Comparison of ENCODE assay signal across 11 cellular contexts in genomic region chr17:44969144-44969780, GRCh38. TPM values are rescaled to one million over a fixed set of nuclear protein-coding genes. Genes with fewer than 3 reads are reported as not detected.
DNase-seq lines count a peak whose midpoint lies in the region; ATAC-seq and TF ChIP-seq lines count a peak whose summit lies in the region.
"Had no signal": no experiment of that assay in that cellular context is flagged by ENCODE, and none has a peak within 500 bp of the region (broad histone marks: within the 10 kb centered on the region; RNA-seq: fewer than 3 reads in every experiment).

No MANE protein-coding gene starts in this region.

- peaks cover 35% of the 10 kb centered on the region for H3K4me1 Mint-ChIP-seq in activated T-cell treated with anti-CD3 and anti-CD28 coated beads, Interleukin-2, amount 50 U/mL, for 72 hours (ENCODE audit: low read depth)
- peaks cover 36% of the 10 kb centered on the region for H3K4me1 Mint-ChIP-seq in WTC11

- no peaks in the 10 kb centered on the region for H3K9me3 Mint-ChIP-seq in activated T-cell treated with anti-CD3 and anti-CD28 coated beads, Interleukin-2, amount 50 U/mL, for 72 hours
- no peaks in the 10 kb centered on the region for H3K9me3 Mint-ChIP-seq in WTC11

- H3K9me3 ChIP-seq in iPS-15b (ENCODE audit: control insufficient read depth, insufficient read depth, low read length), result no peaks in the 10 kb centered on the region
- no peaks in the 10 kb centered on the region for H3K9me3 ChIP-seq in stomach smooth muscle (ENCODE audit: control insufficient read depth in 2 of 2, low read length in 2 of 2)
- no peaks in the 10 kb centered on the region for H3K9me3 ChIP-seq in upper lobe of left lung

- DNase-seq in activated T-cell treated with anti-CD3 and anti-CD28 coated beads, Interleukin-2, amount 50 U/mL, for 72 hours, result no peak
- no peak for DNase-seq in activated T-cell treated with anti-CD3 and anti-CD28 coated beads for 4 hours
- DNase-seq in WTC11 (ENCODE audit: low spot score), result peak; percentile 56
- no peak for DNase-seq in upper lobe of left lung
- DNase-seq: HCEC 1CT; NCI-H2227 treated with DMSO at 0.1 percent for 48 hours; stimulated activated CD4-positive, alpha-beta T cell treated with anti-CD3 and anti-CD28 coated beads, Interleukin-4, amount 100 ng/mL, for 24 hours had no signal

- H3K9ac ChIP-seq in iPS-15b (ENCODE audit: low read depth, low read length), result no peak overlapping the region
- peak overlapping the region; percentile 62 to 74 for H3K9ac ChIP-seq in stomach smooth muscle (ENCODE audit: low read length in 2 of 2)

- H3K27me3 ChIP-seq in iPS-15b (ENCODE audit: control insufficient read depth, insufficient read depth, low read length) (peaks cover 54% of the 10 kb centered on the region), stomach smooth muscle (ENCODE audit: control insufficient read depth in 1 of 2, insufficient read depth in 2 of 2, low read length in 2 of 2) (peaks cover 19% of the 10 kb centered on the region in 2 donors), upper lobe of left lung (peaks cover 0 to 46% (median 29%) of the 10 kb centered on the region in 4 donors)

- H3K27ac ChIP-seq in stomach smooth muscle (ENCODE audit: low read length) (peak overlapping the region; percentile 80), upper lobe of left lung (no peak overlapping the region)

- H3K4me3 ChIP-seq in iPS-15b (ENCODE audit: low read depth, low read length) (peak overlapping the region; percentile 60), stomach smooth muscle (ENCODE audit: low read length in 2 of 2) (peak overlapping the region; percentile 79), upper lobe of left lung (peak overlapping the region in 1 of 4 donors; percentile 48)

- no peaks in the 10 kb centered on the region for H3K36me3 Mint-ChIP-seq in activated T-cell treated with anti-CD3 and anti-CD28 coated beads, Interleukin-2, amount 50 U/mL, for 72 hours (ENCODE audit: insufficient read depth in 2 of 2)
- no peaks in the 10 kb centered on the region for H3K36me3 Mint-ChIP-seq in WTC11

- no peak for TF ChIP-seq EP300 in upper lobe of left lung (IDR thresholded peaks at IDR 0.05)

- POLR2A ChIA-PET in WTC11 (lab: Charles Lee), result interaction anchor here (1.3 to 2.0 kb wide), 2 partner anchors 8 to 18 kb away, joined by 3 to 8 read pairs; no protein-coding TSS in a partner anchor

- H3K27me3 Mint-ChIP-seq in activated T-cell treated with anti-CD3 and anti-CD28 coated beads, Interleukin-2, amount 50 U/mL, for 72 hours (ENCODE audit: low read depth), result peaks cover 65% of the 10 kb centered on the region
- H3K27me3 Mint-ChIP-seq in WTC11 (ENCODE audit: low read depth), result peaks cover 66% of the 10 kb centered on the region

- TF ChIP-seq CTCF in WTC11 (IDR thresholded peaks at IDR 0.05) (no peak), upper lobe of left lung (IDR thresholded peaks at IDR 0.05) (no peak)

- no peak overlapping the region for H3K27ac Mint-ChIP-seq in activated T-cell treated with anti-CD3 and anti-CD28 coated beads, Interleukin-2, amount 50 U/mL, for 72 hours
- H3K27ac Mint-ChIP-seq in WTC11, result peak overlapping the region; percentile 74; the same call in 1 of the 2 replicates

- no peak for ATAC-seq in activated T-cell treated with anti-CD3 and anti-CD28 coated beads, Interleukin-2, amount 50 U/mL, for 72 hours (replicated peaks in 1 of 2)
- ATAC-seq in WTC11 (no peak), upper lobe of left lung (ENCODE audit: low FRiP score in 2 of 2) (no peak), HG03039 (IDR thresholded peaks at IDR 0.05; ENCODE audit: unreplicated experiment) (no peak), HG02759 (IDR thresholded peaks at IDR 0.05; ENCODE audit: unreplicated experiment) (no peak)

- H3K4me1 ChIP-seq in iPS-15b (ENCODE audit: control insufficient read depth, insufficient read depth, low read length) (peaks cover 7% of the 10 kb centered on the region), stomach smooth muscle (ENCODE audit: control insufficient read depth, insufficient read depth, low read length) (peaks cover 44% of the 10 kb centered on the region), upper lobe of left lung (peaks cover 24 to 41% (median 30%) of the 10 kb centered on the region in 4 donors)

- peak overlapping the region; percentile 83 to 85 for H3K4me3 Mint-ChIP-seq in activated T-cell treated with anti-CD3 and anti-CD28 coated beads, Interleukin-2, amount 50 U/mL, for 72 hours
- peak overlapping the region; percentile 92 for H3K4me3 Mint-ChIP-seq in WTC11

- WGBS in upper lobe of left lung, 2 donors, result 30 to 36% methylated on average over 17 to 19 of the region's 19 CpGs

- H3K36me3 ChIP-seq in iPS-15b (ENCODE audit: control insufficient read depth, insufficient read depth, low read length), result no peaks in the 10 kb centered on the region
- no peaks in the 10 kb centered on the region for H3K36me3 ChIP-seq in stomach smooth muscle (ENCODE audit: control insufficient read depth in 2 of 2, insufficient read depth in 2 of 2, low read length in 2 of 2)
- no peaks in the 10 kb centered on the region for H3K36me3 ChIP-seq in upper lobe of left lung

- CTCF ChIA-PET in WTC11 (lab: Charles Lee), result interaction anchor here (0.5 to 5.5 kb wide), 29 partner anchors 9 to 228 kb away, joined by 3 to 117 read pairs (median 4); partner anchors contain the start of genes ACBD4, DCAKD, EFTUD2 and KIF18B

- TF ChIP-seq POLR2A in upper lobe of left lung (IDR thresholded peaks at IDR 0.05), result no peak

TF ChIP-seq in WTC11, 78 proteins besides CTCF, POLR2A, EP300 and RAD21:
- TF ChIP-seq ZNF121 (CRISPR knock-in tag; IDR thresholded peaks at IDR 0.05), result no peak
- TF ChIP-seq, protein P1, sequence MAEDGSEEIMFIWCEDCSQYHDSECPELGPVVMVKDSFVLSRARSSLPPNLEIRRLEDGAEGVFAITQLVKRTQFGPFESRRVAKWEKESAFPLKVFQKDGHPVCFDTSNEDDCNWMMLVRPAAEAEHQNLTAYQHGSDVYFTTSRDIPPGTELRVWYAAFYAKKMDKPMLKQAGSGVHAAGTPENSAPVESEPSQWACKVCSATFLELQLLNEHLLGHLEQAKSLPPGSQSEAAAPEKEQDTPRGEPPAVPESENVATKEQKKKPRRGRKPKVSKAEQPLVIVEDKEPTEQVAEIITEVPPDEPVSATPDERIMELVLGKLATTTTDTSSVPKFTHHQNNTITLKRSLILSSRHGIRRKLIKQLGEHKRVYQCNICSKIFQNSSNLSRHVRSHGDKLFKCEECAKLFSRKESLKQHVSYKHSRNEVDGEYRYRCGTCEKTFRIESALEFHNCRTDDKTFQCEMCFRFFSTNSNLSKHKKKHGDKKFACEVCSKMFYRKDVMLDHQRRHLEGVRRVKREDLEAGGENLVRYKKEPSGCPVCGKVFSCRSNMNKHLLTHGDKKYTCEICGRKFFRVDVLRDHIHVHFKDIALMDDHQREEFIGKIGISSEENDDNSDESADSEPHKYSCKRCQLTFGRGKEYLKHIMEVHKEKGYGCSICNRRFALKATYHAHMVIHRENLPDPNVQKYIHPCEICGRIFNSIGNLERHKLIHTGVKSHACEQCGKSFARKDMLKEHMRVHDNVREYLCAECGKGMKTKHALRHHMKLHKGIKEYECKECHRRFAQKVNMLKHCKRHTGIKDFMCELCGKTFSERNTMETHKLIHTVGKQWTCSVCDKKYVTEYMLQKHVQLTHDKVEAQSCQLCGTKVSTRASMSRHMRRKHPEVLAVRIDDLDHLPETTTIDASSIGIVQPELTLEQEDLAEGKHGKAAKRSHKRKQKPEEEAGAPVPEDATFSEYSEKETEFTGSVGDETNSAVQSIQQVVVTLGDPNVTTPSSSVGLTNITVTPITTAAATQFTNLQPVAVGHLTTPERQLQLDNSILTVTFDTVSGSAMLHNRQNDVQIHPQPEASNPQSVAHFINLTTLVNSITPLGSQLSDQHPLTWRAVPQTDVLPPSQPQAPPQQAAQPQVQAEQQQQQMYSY (CRISPR knock-in tag; IDR thresholded peaks at IDR 0.05), result no peak
- TF ChIP-seq ZNF317 (CRISPR knock-in tag; IDR thresholded peaks at IDR 0.05; ENCODE audit: borderline replicate concordance, low read depth), result no peak
- TF ChIP-seq ZNF263 (CRISPR knock-in tag; IDR thresholded peaks at IDR 0.05; ENCODE audit: low read depth), result 0 out of 2 replicates have a peak, but pooled peaks have one; percentile 26
- no peak for TF ChIP-seq TEAD1 (CRISPR knock-in tag; IDR thresholded peaks at IDR 0.05)
TF ChIP-seq in WTC11: peak in this region for 1.

RNA-seq across cellular contexts. Expression of gene C1QL1, which starts 1.2 kb away (rescaled TPM):
- total RNA-seq in activated T-cell treated with anti-CD3 and anti-CD28 coated beads, Interleukin-2, amount 50 U/mL, for 72 hours, result 1 to 10 TPM in 1 of 2 donors, under 1 TPM in 1; 0.94 to 2.0 TPM
- 13.4 to 16.8 TPM (median 15.6 TPM) in 3 replicates for total RNA-seq in WTC11 (2021)
- under 1 TPM in 1 of 6 donors, not detected in 5; 0.44 TPM for total RNA-seq in upper lobe of left lung

RNA-seq across cellular contexts. Expression of gene KIF18B, which starts 21.7 kb away (rescaled TPM):
- 10 to 100 TPM; 33.0 to 48.1 TPM for total RNA-seq in activated T-cell treated with anti-CD3 and anti-CD28 coated beads, Interleukin-2, amount 50 U/mL, for 72 hours
- total RNA-seq in WTC11 (2021), result 62.2 to 82.2 TPM (median 66.3 TPM) in 3 replicates
- 1 to 10 TPM in 4 of 6 donors, under 1 TPM in 2; 0.49 to 2.9 (median 1.3) TPM for total RNA-seq in upper lobe of left lung

RNA-seq across cellular contexts. Expression of gene GFAP, which starts 54.0 kb away (rescaled TPM):
- total RNA-seq in activated T-cell treated with anti-CD3 and anti-CD28 coated beads, Interleukin-2, amount 50 U/mL, for 72 hours, result not detected
- 1.5 to 2.2 TPM (median 1.6 TPM) in 3 replicates for total RNA-seq in WTC11 (2021)
- not detected for total RNA-seq in upper lobe of left lung

Comparison
In these comparisons a context has a peak if more than half of its experiments do, and no peak if none do; other contexts are left out.
1. RNA of gene KIF18B, which starts 21.7 kb away (total RNA-seq): 62.2 to 82.2 TPM in WTC11 and 33.0 to 48.1 TPM in activated T-cell treated with anti-CD3 and anti-CD28 coated beads, Interleukin-2, amount 50 U/mL, for 72 hours; 0.49 to 2.9 TPM in upper lobe of left lung; every median in the first group is over 4 times any median in the second.